ENCODE assay signal across 18 cellular contexts in the genomic region with DNA sequence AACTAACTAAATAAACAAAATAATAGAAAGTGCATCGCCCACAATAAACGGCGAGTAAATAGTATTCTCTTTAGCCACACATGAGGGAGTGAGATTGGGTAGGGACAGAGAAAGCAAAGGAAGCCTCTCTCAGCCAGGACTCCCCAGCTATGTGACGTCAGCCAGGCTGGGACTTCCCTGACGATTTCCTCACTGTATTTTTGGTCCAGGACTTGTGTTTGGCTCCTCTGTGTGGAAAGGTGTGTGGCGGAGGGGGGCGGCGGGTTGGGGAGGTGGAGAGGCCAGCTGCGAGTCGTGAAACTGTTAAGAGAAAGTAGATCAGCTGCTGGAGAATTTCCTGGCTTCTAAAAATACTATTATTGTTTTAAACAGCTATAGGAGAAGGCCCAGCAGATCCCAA.
DNase-seq lines count a peak whose midpoint lies in the region; ATAC-seq and TF ChIP-seq lines count a peak whose summit lies in the region.
"Had no signal": no experiment of that assay in that cellular context is flagged by ENCODE, and none has a peak within 500 bp of the region (broad histone marks: within the 10 kb centered on the region; RNA-seq: fewer than 3 reads in every experiment).

No MANE protein-coding gene starts in this region.

- H3K9ac ChIP-seq in H9 (ENCODE audit: extremely low read depth, insufficient read length, low read length), result no peak overlapping the region
- H3K9ac ChIP-seq: BLaER1 had no signal

- H3K4me1 Mint-ChIP-seq in H9, result peaks cover 7 to 13% of the 10 kb centered on the region in 2 experiments
- H3K4me1 Mint-ChIP-seq: CD14-positive monocyte; CD4-positive, alpha-beta memory T cell had no signal

- no peak overlapping the region for H4K8ac ChIP-seq in H9 (replicated peaks; ENCODE audit: insufficient read length, low read depth, low read length)

- no peak overlapping the region for H3K4ac ChIP-seq in H9 (ENCODE audit: low read depth, low read length)

- no peak overlapping the region for H2BK12ac ChIP-seq in H9 (ENCODE audit: insufficient read length, low read depth, low read length)

- H3K4me3 Mint-ChIP-seq in H9, result peak overlapping the region in 1 of 2 experiments; percentile 34; a peak in 2 of 5 replicates

- no peaks in the 10 kb centered on the region for H4K20me1 ChIP-seq in H9 (ENCODE audit: control insufficient read depth, insufficient read depth, insufficient read length)
- H4K20me1 ChIP-seq in osteoblast (ENCODE audit: insufficient read depth, low read length), result no peaks in the 10 kb centered on the region
- H4K20me1 ChIP-seq: BLaER1 had no signal

- H4K5ac ChIP-seq in H9 (ENCODE audit: insufficient read length, low read depth, low read length), result no peak overlapping the region

- H3K4me2 ChIP-seq in H9 (ENCODE audit: insufficient read depth, insufficient read length, low read length) (peak overlapping the region; percentile 66), osteoblast (ENCODE audit: insufficient read depth, low read length) (no peak overlapping the region)
- H3K4me2 ChIP-seq: BLaER1 had no signal

- no peaks in the 10 kb centered on the region for H3K9me3 ChIP-seq in H9 (ENCODE audit: control insufficient read depth, low read depth, low read length)
- H3K9me3 ChIP-seq in osteoblast (ENCODE audit: low read depth, low read length), result no peaks in the 10 kb centered on the region
- H3K9me3 ChIP-seq: Caco-2 had no signal

- H2BK20ac ChIP-seq in H9 (ENCODE audit: low read depth, low read length, poor library complexity, severe bottlenecking), result no peak overlapping the region

- no peaks in the 10 kb centered on the region for H3K9me3 Mint-ChIP-seq in H9

- no peak overlapping the region for H3K4me3 ChIP-seq in osteoblast (ENCODE audit: insufficient read depth, low read length)
- H3K4me3 ChIP-seq: BLaER1, GM12878 had no signal

- no peak overlapping the region for H3K23ac ChIP-seq in H9 (ENCODE audit: insufficient read length, low read depth, low read length)

- peaks cover 0 to 3% (median 2%) of the 10 kb centered on the region in 3 experiments; a peak in 3 of 7 replicates for H3K36me3 Mint-ChIP-seq in H9 (ENCODE audit: insufficient read depth in 1 of 3, low read depth in 3 of 3)
- H3K36me3 Mint-ChIP-seq: CD14-positive monocyte; CD4-positive, alpha-beta memory T cell had no signal

- no peaks in the 10 kb centered on the region for H3K79me1 ChIP-seq in H9 (ENCODE audit: insufficient read depth, low read depth, low read length, poor library complexity, severe bottlenecking)

- H3K79me2 ChIP-seq in H9 (ENCODE audit: insufficient read depth, low read length), result no peaks in the 10 kb centered on the region
- no peaks in the 10 kb centered on the region for H3K79me2 ChIP-seq in osteoblast (ENCODE audit: insufficient read depth, low read length)

- H3K27ac ChIP-seq in H9 (ENCODE audit: insufficient read length, low read depth, low read length) (no peak overlapping the region), osteoblast (ENCODE audit: low read depth, low read length) (no peak overlapping the region)
- H3K27ac ChIP-seq: BLaER1, HL-60 had no signal

- no peak overlapping the region for H3K56ac ChIP-seq in H9 (ENCODE audit: insufficient read length, low read depth, low read length)

- H4K91ac ChIP-seq in H9 (ENCODE audit: insufficient read length, low read depth, low read length), result no peak overlapping the region

- no peak overlapping the region for H2BK5ac ChIP-seq in H9 (ENCODE audit: insufficient read length, low read length)

- H2BK120ac ChIP-seq in H9 (ENCODE audit: low read depth, low read length, poor library complexity, severe bottlenecking), result no peak overlapping the region

- no peak for ATAC-seq in HG03354 (IDR thresholded peaks at IDR 0.05; ENCODE audit: poor library complexity, severe bottlenecking, unreplicated experiment)
- ATAC-seq: GM12878 had no signal

- DNase-seq in NCI-H748 (lab: John Stamatoyannopoulos, UW; ENCODE audit: unreplicated experiment) (peak; percentile 40), NCI-H748 treated with DMSO at 0.1 percent for 48 hours (lab: John Stamatoyannopoulos, UW) (no peak), H9 (no peak), NCI-H774 (lab: John Stamatoyannopoulos, UW) (peak; percentile 48), osteoblast (ENCODE audit: insufficient read length, low spot score, missing footprints) (peak; percentile 27), activated T-cell treated with anti-CD3 and anti-CD28 coated beads for 4 hours (no peak), amniotic stem cell (lab: John Stamatoyannopoulos, UW) (no peak)
- DNase-seq: 8988T; Caco-2; CD4-positive, alpha-beta memory T cell; GF-D8; HCEC 1CT; KG1 had no signal

- no peak overlapping the region for H3T11ph ChIP-seq in H9 (ENCODE audit: low read length)

- H2AK5ac ChIP-seq in H9 (ENCODE audit: insufficient read length, low read length), result no peak overlapping the region

- H3K14ac ChIP-seq in H9 (ENCODE audit: insufficient read depth, low read length), result no peak overlapping the region

- H3K23me2 ChIP-seq in H9 (ENCODE audit: insufficient read length, low read depth, low read length, poor library complexity, severe bottlenecking), result peaks cover 11% of the 10 kb centered on the region

- WGBS in H9 (ENCODE audit: extremely low coverage, insufficient read length, low lambda C conversion rate), result no CpG with 5 or more reads among the region's 10 CpGs

- H2AFZ ChIP-seq in H9 (ENCODE audit: low read length) (no peak overlapping the region), osteoblast (ENCODE audit: low read length) (no peak overlapping the region)

- H3K4me1 ChIP-seq in H9 (ENCODE audit: insufficient read depth, low read length) (no peaks in the 10 kb centered on the region; the same call in 1 of the 2 replicates), osteoblast (ENCODE audit: insufficient read depth, low read length) (no peaks in the 10 kb centered on the region)
- H3K4me1 ChIP-seq: Caco-2 had no signal

- no peak for TF ChIP-seq CTCF in H9 (conservative IDR thresholded peaks at IDR 0.05)
- TF ChIP-seq CTCF in osteoblast (IDR thresholded peaks at IDR 0.05; ENCODE audit: extremely low read depth, low read depth, low read length), result no peak

- H3K27ac Mint-ChIP-seq in H9, result no peak overlapping the region
- H3K27ac Mint-ChIP-seq: CD14-positive monocyte; CD4-positive, alpha-beta memory T cell had no signal

- no peak overlapping the region for H2BK15ac ChIP-seq in H9 (ENCODE audit: low read depth, low read length)

- H3K36me3 ChIP-seq in osteoblast (ENCODE audit: insufficient read depth, low read length), result no peaks in the 10 kb centered on the region
- H3K36me3 ChIP-seq: BLaER1 had no signal

- no peak overlapping the region for H3K18ac ChIP-seq in H9 (ENCODE audit: insufficient read length, low read depth, low read length)

- H3K27me3 Mint-ChIP-seq in H9 (ENCODE audit: low read depth), result peaks cover 40% of the 10 kb centered on the region

- H3K27me3 ChIP-seq in H9 (ENCODE audit: insufficient read depth, low read length) (no peaks in the 10 kb centered on the region; the same call in 1 of the 2 replicates), osteoblast (ENCODE audit: insufficient read depth, low read length) (no peaks in the 10 kb centered on the region)
- H3K27me3 ChIP-seq: BLaER1 had no signal

Comparison
In these comparisons a context has a peak if more than half of its experiments do, and no peak if none do; other contexts are left out.
1. DNase-seq: peak in NCI-H748 (single experiment), NCI-H774 (single experiment) and osteoblast (single experiment); none in NCI-H748 treated with DMSO at 0.1 percent for 48 hours (single experiment), H9 (single experiment), activated T-cell treated with anti-CD3 and anti-CD28 coated beads for 4 hours (single experiment) and amniotic stem cell (single experiment).